ENCODE assay signal across 7 cellular contexts in the genomic region with DNA sequence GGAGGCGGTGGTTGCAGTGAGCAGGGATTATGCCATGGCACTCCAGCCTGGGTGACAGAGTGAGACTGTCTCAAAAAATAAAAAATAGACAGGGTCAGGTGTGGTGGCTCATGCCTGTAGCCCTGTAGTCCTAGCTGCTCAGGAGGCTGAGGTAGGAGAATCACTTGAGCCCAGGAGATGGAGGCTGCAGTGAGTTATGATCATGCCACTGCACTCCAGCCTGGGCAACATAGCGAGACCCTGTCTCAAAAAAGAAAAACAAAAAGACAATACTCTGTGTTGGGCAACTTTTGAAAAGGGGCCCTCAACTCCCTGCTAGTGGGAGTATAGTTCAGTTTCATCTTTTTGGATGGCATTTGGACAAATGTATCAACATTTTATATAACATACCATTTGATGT. TPM values are rescaled to one million over a fixed set of nuclear protein-coding genes. Genes with fewer than 3 reads are reported as not detected.
DNase-seq lines count a peak whose midpoint lies in the region; ATAC-seq, FAIRE-seq and TF ChIP-seq lines count a peak whose summit lies in the region.
"Not testable (repeated sequence)": the region's sequence is repeated elsewhere in the genome, so short reads cannot be mapped to it uniquely, and the experiment has no call there.

No MANE protein-coding gene starts in this region.

- not testable (repeated sequence) for FAIRE-seq in HepG2 (lab: Jason Lieb, UNC)

- H3K4me3 Mint-ChIP-seq in Caco-2 (ENCODE audit: unreplicated experiment); endodermal cell; type B pancreatic cell: not testable (repeated sequence)

- in situ Hi-C loops in HepG2 (cut with HindIII; ENCODE audit: extremely low pct_ligation_motif_present, low pct_unique_long_range_greater_than_20kb) = not testable (repeated sequence)

- not testable (repeated sequence) for H3K27ac ChIP-seq in HEK293 (ENCODE audit: extremely low read depth, low read depth, low read length); endodermal cell (ENCODE audit: low read depth, low read length); HepG2 (ENCODE audit: extremely low read length, insufficient read depth, low read length)
- peak overlapping the region; percentile 43 for H3K27ac ChIP-seq in epithelial cell of prostate
- H3K27ac ChIP-seq in hepatocyte = peak overlapping the region; percentile 58

- H3K4me1 ChIP-seq in Caco-2 (peaks cover 50% of the 10 kb centered on the region), hepatocyte (ENCODE audit: insufficient read depth) (peaks cover 20% of the 10 kb centered on the region), HepG2 (ENCODE audit: insufficient read depth, low read length) (peaks cover 66% of the 10 kb centered on the region)
- H3K4me1 ChIP-seq in HEK293 (ENCODE audit: control insufficient read depth, insufficient read depth, low read length); endodermal cell (ENCODE audit: control insufficient read depth, insufficient read depth, low read length): not testable (repeated sequence)

- not testable (repeated sequence) for H3K4me3 ChIP-seq in Caco-2 (ENCODE audit: low read depth, low read length); HEK293 (ENCODE audit: low read depth, low read length); endodermal cell (ENCODE audit: low read length); hepatocyte; HepG2 (replicated peaks in 1 of 3; ENCODE audit: insufficient read depth in 1 of 3, low read depth in 2 of 3, low read length in 3 of 3)

- H2AFZ ChIP-seq in hepatocyte; HepG2 (ENCODE audit: low read length): not testable (repeated sequence)

- H3K9me2 ChIP-seq in hepatocyte (replicated peaks; ENCODE audit: insufficient read depth) = not testable (repeated sequence)

- TF ChIP-seq EP300 in HepG2 (IDR thresholded peaks at IDR 0.05; ENCODE audit: low read depth in 2 of 2, low read length in 2 of 2); HepG2 (CRISPR knock-in tag; IDR thresholded peaks at IDR 0.05; ENCODE audit: borderline replicate concordance): not testable (repeated sequence)

- H3K9ac ChIP-seq in endodermal cell (ENCODE audit: extremely low read depth, low read length, poor library complexity, severe bottlenecking); HepG2 (ENCODE audit: insufficient read depth, low read depth, low read length): not testable (repeated sequence)

- POLR2A ChIA-PET in Caco-2 (lab: Charles Lee) = interaction anchor here (0.6 kb wide), 1 partner anchor 33 kb away, joined by 3 read pairs; no protein-coding TSS in a partner anchor
- POLR2A ChIA-PET in HEK293 (lab: Yijun Ruan, JAX) = not testable (repeated sequence)
- POLR2A ChIA-PET in HepG2 (lab: Yijun Ruan, JAX) = interaction anchor here (0.5 to 1.7 kb wide), 4 partner anchors 13 to 96 kb away, joined by 3 to 8 read pairs (median 4); a partner anchor contains a TSS

- DNase-seq in Caco-2; endodermal cell; epithelial cell of prostate (ENCODE audit: low read depth, low spot score); hepatocyte (ENCODE audit: low spot score); HepG2 (ENCODE audit: low spot score); type B pancreatic cell (ENCODE audit: extremely low spot score, unreplicated experiment): not testable (repeated sequence)

- not testable (repeated sequence) for H3K36me3 ChIP-seq in Caco-2 (ENCODE audit: control insufficient read depth, insufficient read depth, low read length); HEK293 (ENCODE audit: control insufficient read depth in 2 of 2, insufficient read depth in 1 of 2, low read length in 2 of 2); endodermal cell (ENCODE audit: control insufficient read depth, insufficient read depth, low read length); hepatocyte (replicated peaks; ENCODE audit: insufficient read depth, low read depth); HepG2 (replicated peaks in 1 of 2; ENCODE audit: control insufficient read depth in 1 of 2, insufficient read depth in 2 of 2, low read length in 2 of 2)

- TF ChIP-seq POLR2A in HepG2 (IDR thresholded peaks at IDR 0.05; ENCODE audit: insufficient read depth in 1 of 2, low read depth in 2 of 2, low read length in 2 of 2) = not testable (repeated sequence)

- H3K27me3 Mint-ChIP-seq in Caco-2 (ENCODE audit: insufficient read depth, unreplicated experiment) = not testable (repeated sequence)
- H3K27me3 Mint-ChIP-seq in endodermal cell (ENCODE audit: insufficient read depth) (peaks cover 32% of the 10 kb centered on the region), type B pancreatic cell (peaks cover 24% of the 10 kb centered on the region)

- not testable (repeated sequence) for H3K4me2 ChIP-seq in hepatocyte
- peak overlapping the region; percentile 61 for H3K4me2 ChIP-seq in HepG2 (ENCODE audit: low read depth, low read length)

- peak overlapping the region; percentile 82 for H3K27ac Mint-ChIP-seq in Caco-2 (ENCODE audit: unreplicated experiment)
- H3K27ac Mint-ChIP-seq in endodermal cell = peak overlapping the region; percentile 26
- peak overlapping the region; percentile 82 for H3K27ac Mint-ChIP-seq in type B pancreatic cell

- H3K4me1 Mint-ChIP-seq in Caco-2 (ENCODE audit: low read depth, unreplicated experiment) (peaks cover 30% of the 10 kb centered on the region), endodermal cell (peaks cover 18% of the 10 kb centered on the region), type B pancreatic cell (ENCODE audit: unreplicated experiment) (peaks cover 24% of the 10 kb centered on the region)

- not testable (repeated sequence) for TF ChIP-seq RAD21 in HepG2 (CRISPR knock-in tag; IDR thresholded peaks at IDR 0.05)

- not testable (repeated sequence) for ATAC-seq in HepG2

- peaks cover 12% of the 10 kb centered on the region for H3K36me3 Mint-ChIP-seq in Caco-2 (ENCODE audit: insufficient read depth, unreplicated experiment)
- not testable (repeated sequence) for H3K36me3 Mint-ChIP-seq in endodermal cell (ENCODE audit: low read depth); type B pancreatic cell

- CTCF ChIA-PET in Caco-2 (lab: Charles Lee) = interaction anchor here (0.6 to 11.4 kb wide), 8 partner anchors 7 to 246 kb away, joined by 3 to 433 read pairs (median 14); no protein-coding TSS in a partner anchor
- CTCF ChIA-PET in HEK293 (lab: Yijun Ruan, JAX) = interaction anchor here (0.6 to 8.3 kb wide), 10 partner anchors 8 to 200 kb away, joined by 3 to 220 read pairs (median 12); no protein-coding TSS in a partner anchor
- CTCF ChIA-PET in HepG2 (lab: Yijun Ruan, JAX; ENCODE audit: low intra/inter-chr PET ratio, low total read pairs) = interaction anchor here (3.3 to 8.4 kb wide), 2 partner anchors 94 to 107 kb away, joined by 29 to 163 read pairs; no protein-coding TSS in a partner anchor

- not testable (repeated sequence) for H3K27me3 ChIP-seq in Caco-2 (replicated peaks; ENCODE audit: control insufficient read depth, insufficient read depth, low read length); hepatocyte
- H3K27me3 ChIP-seq in endodermal cell (ENCODE audit: control insufficient read depth, insufficient read depth, low read length, poor library complexity, severe bottlenecking) (peaks cover 14% of the 10 kb centered on the region), HepG2 (ENCODE audit: control insufficient read depth in 1 of 2, insufficient read depth in 2 of 2, low read length in 2 of 2) (peaks cover 5 to 29% of the 10 kb centered on the region in 2 experiments)

- not testable (repeated sequence) for H4K20me1 ChIP-seq in hepatocyte (ENCODE audit: insufficient read depth, poor library complexity, severe bottlenecking); HepG2 (ENCODE audit: insufficient read depth, low read length)

- not testable (repeated sequence) for H3K9me3 Mint-ChIP-seq in Caco-2 (ENCODE audit: unreplicated experiment); endodermal cell; type B pancreatic cell

- not testable (repeated sequence) for TF ChIP-seq CTCF in Caco-2 (IDR thresholded peaks at IDR 0.05; ENCODE audit: insufficient read depth in 1 of 2, low read depth in 1 of 2, low read length in 1 of 2, severe bottlenecking in 1 of 2, unreplicated experiment in 1 of 2); HEK293 (tag by site-specific recombination; IDR thresholded peaks at IDR 0.05); endodermal cell (conservative IDR thresholded peaks at IDR 0.05); hepatocyte (IDR thresholded peaks at IDR 0.05; ENCODE audit: poor library complexity); HepG2 (CRISPR knock-in tag; IDR thresholded peaks at IDR 0.05); type B pancreatic cell (conservative IDR thresholded peaks at IDR 0.05)

- BruUV-seq in Caco-2 (replicated peaks; lab: Mats Ljungman, UMichigan); HepG2 (replicated peaks; lab: Mats Ljungman, UMichigan): not testable (repeated sequence)

- intact Hi-C loops in Caco-2 (cut with micrococcal nuclease; ENCODE audit: unreplicated experiment) = loop anchor here (2.0 to 5.0 kb wide), 4 partner anchors 41 to 485 kb away; a partner anchor contains a TSS
- intact Hi-C loops in HepG2 (cut with micrococcal nuclease; ENCODE audit: unreplicated experiment) = loop anchor here (2.0 kb wide), 1 partner anchor 191 kb away; no protein-coding TSS in a partner anchor

- WGBS in endodermal cell (ENCODE audit: insufficient coverage in 1 of 2, insufficient read length in 1 of 2), 2 experiments = 95 to 100% methylated on average over 1 to 2 of the region's 2 CpGs
- 93% methylated on average over 2 of the region's 2 CpGs for WGBS in hepatocyte (ENCODE audit: low lambda C conversion rate, missing lambda C conversion rate)
- 47% methylated on average over 2 of the region's 2 CpGs for WGBS in HepG2 (ENCODE audit: low lambda C conversion rate)

- H3K9me3 ChIP-seq in Caco-2; HEK293 (ENCODE audit: control insufficient read depth, insufficient read depth, low read depth, low read length); endodermal cell (ENCODE audit: control insufficient read depth, low read length); hepatocyte (ENCODE audit: low read depth); HepG2 (ENCODE audit: low read length): not testable (repeated sequence)

- H3K79me2 ChIP-seq in hepatocyte; HepG2 (ENCODE audit: insufficient read depth, low read length): not testable (repeated sequence)

RNA-seq across cellular contexts. Expression of a gene that starts 5.0 kb away (rescaled TPM):
- 8.9 and 10.9 TPM in 2 replicates for total RNA-seq in Caco-2 (2022)
- 10 to 100 TPM; 10.6 to 13.1 TPM for total RNA-seq in endodermal cell
- polyA plus RNA-seq in endodermal cell (2013, experiment 1 of 2) = 8.0 TPM
- 8.3 TPM for polyA plus RNA-seq in endodermal cell (2013, experiment 2 of 2)
- total RNA-seq in hepatocyte = 2.9 and 3.0 TPM in 2 replicates
- polyA plus RNA-seq in hepatocyte = 8.4 and 9.8 TPM in 2 replicates
- total RNA-seq in HepG2 (2016; rRNA removed; fragmentation: Illumina TruSeq; extraction: Trizol) = 1.3 and 1.4 TPM in 2 replicates
- total RNA-seq in HepG2 (2016; cell fraction: cytosol; rRNA removed; fragmentation: Illumina TruSeq; extraction: Trizol; ENCODE audit: low read depth) = 0.35 and 0.40 TPM in 2 replicates
- total RNA-seq in HepG2 (2016; cell fraction: insoluble cytoplasmic fraction; rRNA removed; fragmentation: Illumina TruSeq; extraction: Trizol) = 1.1 and 1.4 TPM in 2 replicates
- total RNA-seq in HepG2 (2016; cell fraction: membrane; rRNA removed; fragmentation: Illumina TruSeq; extraction: Trizol) = 0.68 and 1.4 TPM in 2 replicates
- 1.4 and 2.3 TPM in 2 replicates for total RNA-seq in HepG2 (2016; cell fraction: nucleus; rRNA removed; fragmentation: Illumina TruSeq; extraction: Trizol)
- polyA plus RNA-seq in HepG2 (2011; rRNA removed) = 1.3 and 1.5 TPM in 2 replicates
- polyA plus RNA-seq in HepG2 (2011; cell fraction: cytosol; rRNA removed) = 0.35 and 0.76 TPM in 2 replicates
- polyA plus RNA-seq in HepG2 (2011; cell fraction: nucleus; rRNA removed) = 3.0 and 3.7 TPM in 2 replicates
- polyA plus RNA-seq in HepG2 (2012) = 1.5 and 1.6 TPM in 2 replicates
- polyA plus RNA-seq in HepG2 (2016; cell fraction: cytosol; fragmentation: Illumina TruSeq; extraction: Trizol; ENCODE audit: low read depth) = 0.55 and 0.59 TPM in 2 replicates
- polyA plus RNA-seq in HepG2 (2016; cell fraction: insoluble cytoplasmic fraction; fragmentation: Illumina TruSeq; extraction: Trizol; ENCODE audit: low read depth) = 2.2 and 3.6 TPM in 2 replicates
- 0.93 and 1.2 TPM in 2 replicates for polyA plus RNA-seq in HepG2 (2016; cell fraction: membrane; fragmentation: Illumina TruSeq; extraction: Trizol; ENCODE audit: low read depth)
- polyA plus RNA-seq in HepG2 (2016; cell fraction: nucleus; fragmentation: Illumina TruSeq; extraction: Trizol; ENCODE audit: insufficient read depth, low read depth) = 3.5 and 4.2 TPM in 2 replicates
- 1.4 and 7.4 TPM in 2 replicates for polyA minus RNA-seq in HepG2 (2011; rRNA and poly(A)+ RNA removed; ENCODE audit: low replicate concordance)
- 0.40 and 0.79 TPM in 2 replicates for polyA minus RNA-seq in HepG2 (2011; cell fraction: cytosol; rRNA and poly(A)+ RNA removed)
- 0.77 and 1.6 TPM in 2 replicates for polyA minus RNA-seq in HepG2 (2011; cell fraction: nucleus; rRNA and poly(A)+ RNA removed)
- total RNA-seq in type B pancreatic cell (ENCODE audit: low replicate concordance) = 12.1 and 30.8 TPM in 2 replicates

RNA-seq across cellular contexts. Expression of a gene that starts 41.5 kb away (rescaled TPM):
- total RNA-seq in Caco-2 (2022) (146 and 154 TPM in 2 replicates), endodermal cell (10 to 100 TPM; 48.8 to 52.5 TPM), hepatocyte (67.1 and 93.7 TPM in 2 replicates), HepG2 (2016; rRNA removed; fragmentation: Illumina TruSeq; extraction: Trizol) (119 and 137 TPM in 2 replicates), type B pancreatic cell (ENCODE audit: low replicate concordance) (62.9 and 72.1 TPM in 2 replicates)
- polyA plus RNA-seq in endodermal cell (2013, experiment 1 of 2) = 91.4 TPM
- 92.1 TPM for polyA plus RNA-seq in endodermal cell (2013, experiment 2 of 2)
- polyA plus RNA-seq in hepatocyte (64.8 and 65.8 TPM in 2 replicates), HepG2 (2011; rRNA removed) (120 and 126 TPM in 2 replicates)
- total RNA-seq in HepG2 (2016; cell fraction: cytosol; rRNA removed; fragmentation: Illumina TruSeq; extraction: Trizol; ENCODE audit: low read depth) = 20.7 and 21.9 TPM in 2 replicates
- total RNA-seq in HepG2 (2016; cell fraction: insoluble cytoplasmic fraction; rRNA removed; fragmentation: Illumina TruSeq; extraction: Trizol) = 117 and 134 TPM in 2 replicates
- 58.2 and 60.7 TPM in 2 replicates for total RNA-seq in HepG2 (2016; cell fraction: membrane; rRNA removed; fragmentation: Illumina TruSeq; extraction: Trizol)
- 54.0 and 64.8 TPM in 2 replicates for total RNA-seq in HepG2 (2016; cell fraction: nucleus; rRNA removed; fragmentation: Illumina TruSeq; extraction: Trizol)
- polyA plus RNA-seq in HepG2 (2011; cell fraction: cytosol; rRNA removed) = 177 and 201 TPM in 2 replicates
- polyA plus RNA-seq in HepG2 (2011; cell fraction: nucleus; rRNA removed) = 108 and 112 TPM in 2 replicates
- polyA plus RNA-seq in HepG2 (2012) = 108 and 111 TPM in 2 replicates
- polyA plus RNA-seq in HepG2 (2016; cell fraction: cytosol; fragmentation: Illumina TruSeq; extraction: Trizol; ENCODE audit: low read depth) = 27.1 and 29.4 TPM in 2 replicates
- polyA plus RNA-seq in HepG2 (2016; cell fraction: insoluble cytoplasmic fraction; fragmentation: Illumina TruSeq; extraction: Trizol; ENCODE audit: low read depth) = 140 and 169 TPM in 2 replicates
- 33.3 and 36.2 TPM in 2 replicates for polyA plus RNA-seq in HepG2 (2016; cell fraction: membrane; fragmentation: Illumina TruSeq; extraction: Trizol; ENCODE audit: low read depth)
- polyA plus RNA-seq in HepG2 (2016; cell fraction: nucleus; fragmentation: Illumina TruSeq; extraction: Trizol; ENCODE audit: insufficient read depth, low read depth) = 104 and 116 TPM in 2 replicates
- 71.3 and 124 TPM in 2 replicates for polyA minus RNA-seq in HepG2 (2011; rRNA and poly(A)+ RNA removed; ENCODE audit: low replicate concordance)
- 93.0 and 100 TPM in 2 replicates for polyA minus RNA-seq in HepG2 (2011; cell fraction: cytosol; rRNA and poly(A)+ RNA removed)
- polyA minus RNA-seq in HepG2 (2011; cell fraction: nucleus; rRNA and poly(A)+ RNA removed) = 73.1 and 76.2 TPM in 2 replicates

Comparison
In these comparisons a context has a peak if more than half of its experiments do, and no peak if none do; other contexts are left out.
1. H3K27ac Mint-ChIP-seq: peak in every context shown above with its lines; median percentile 82 in Caco-2; 82 in type B pancreatic cell; 26 in endodermal cell.